ENCODE assay signal across 8 cellular contexts in the genomic region with DNA sequence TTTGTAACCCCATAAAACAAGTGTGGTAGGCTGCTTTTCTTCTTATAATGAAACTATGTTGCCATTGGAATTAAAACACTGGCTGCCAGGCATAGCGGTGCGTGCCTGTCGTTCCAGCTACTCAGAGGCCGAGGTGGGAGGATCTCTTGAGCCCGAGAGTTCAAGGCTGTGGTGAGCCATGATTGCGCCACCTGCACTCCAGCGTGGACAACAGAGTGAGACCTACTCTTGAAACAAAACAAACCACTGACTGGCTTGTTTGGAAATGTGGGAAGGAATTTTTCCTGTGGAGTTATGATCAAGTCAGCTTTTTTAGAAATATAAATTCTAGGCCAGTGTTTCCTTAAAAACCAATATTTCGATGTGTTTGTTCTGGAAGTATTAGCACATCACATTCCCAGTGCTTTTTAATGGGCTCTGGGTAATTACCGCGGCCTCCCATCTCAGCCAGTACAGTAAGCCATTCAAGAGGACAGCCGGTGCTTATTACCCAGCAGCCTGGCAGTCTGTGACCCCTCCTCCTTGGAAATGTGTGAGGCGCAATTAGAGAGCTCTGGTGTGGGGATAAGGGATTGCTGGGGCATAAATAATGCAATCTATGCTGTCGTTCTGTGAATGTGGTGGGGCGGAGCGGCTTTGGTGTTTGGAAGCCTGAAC. TPM values are rescaled to one million over a fixed set of nuclear protein-coding genes. Genes with fewer than 3 reads are reported as not detected.
A peak's percentile ranks its signal among the peaks of the same experiment; 100 is the strongest.
DNase-seq lines count a peak whose midpoint lies in the region; ATAC-seq lines count a peak whose summit lies in the region.

No MANE protein-coding gene starts in this region.

- DNase-seq in GM04503 (ENCODE audit: low read depth), result peak; percentile 99
- DNase-seq in NCI-H69 (lab: John Stamatoyannopoulos, UW), result peak; percentile 93
- no peak for DNase-seq in LoVo (ENCODE audit: low spot score)
- no peak for DNase-seq in HuH-7.5 (ENCODE audit: low spot score)
- no peak for DNase-seq in RKO (ENCODE audit: low spot score)

- H3K4me3 ChIP-seq in ectodermal cell (ENCODE audit: insufficient read depth, low read depth, low read length), result no peak overlapping the region
- no peak overlapping the region for H3K4me3 ChIP-seq in muscle layer of duodenum (ENCODE audit: low read depth in 1 of 2, low read length in 2 of 2)

- H3K27me3 ChIP-seq in ectodermal cell (ENCODE audit: control insufficient read depth, insufficient read depth, low read length, poor library complexity, severe bottlenecking) (no peaks in the 10 kb centered on the region), muscle layer of duodenum (ENCODE audit: low read depth, low read length) (no peaks in the 10 kb centered on the region)

- H3K4me1 ChIP-seq in ectodermal cell (ENCODE audit: control insufficient read depth, insufficient read depth, low read length), result peaks cover 33% of the 10 kb centered on the region
- H3K4me1 ChIP-seq in muscle layer of duodenum (ENCODE audit: control insufficient read depth in 1 of 2, insufficient read depth in 2 of 2, low read length in 2 of 2), result peaks cover 12 to 56% of the 10 kb centered on the region in 2 donors

- peaks cover 3% of the 10 kb centered on the region for H3K36me3 ChIP-seq in ectodermal cell (ENCODE audit: control insufficient read depth, insufficient read depth, low read length)
- H3K36me3 ChIP-seq in muscle layer of duodenum (ENCODE audit: control insufficient read depth in 1 of 2, insufficient read depth in 2 of 2, low read length in 2 of 2), result no peaks in the 10 kb centered on the region

- ATAC-seq in esophagus mucosa, result no peak

- H3K9me3 ChIP-seq in ectodermal cell (ENCODE audit: control insufficient read depth, low read length) (no peaks in the 10 kb centered on the region), muscle layer of duodenum (ENCODE audit: control insufficient read depth in 1 of 2, low read length in 2 of 2) (no peaks in the 10 kb centered on the region)

- H3K27ac ChIP-seq in ectodermal cell (ENCODE audit: insufficient read depth, low read depth, low read length, poor library complexity, severe bottlenecking), result peak overlapping the region; percentile 82
- H3K27ac ChIP-seq in muscle layer of duodenum (ENCODE audit: low read length), result peak overlapping the region; percentile 81

- 81 to 85% methylated on average over 15 of the region's 15 CpGs for WGBS in ectodermal cell, 2 experiments

RNA-seq across cellular contexts. Expression of a gene that starts 58.3 kb away (rescaled TPM):
- 46.3 TPM for polyA plus RNA-seq in ectodermal cell (2013, experiment 1 of 4)
- polyA plus RNA-seq in ectodermal cell (2013, experiment 2 of 4), result 49.7 TPM
- 36.4 TPM for polyA plus RNA-seq in ectodermal cell (2013, experiment 3 of 4)
- 39.6 TPM for polyA plus RNA-seq in ectodermal cell (2013, experiment 4 of 4)
- 21.2 TPM for total RNA-seq in esophagus mucosa

Comparison
In these comparisons a context has a peak if more than half of its experiments do, and no peak if none do; other contexts are left out.
1. DNase-seq: peak in GM04503 (single experiment) and NCI-H69 (single experiment); none in LoVo (single experiment), HuH-7.5 (single experiment) and RKO (single experiment).